ENCODE assay signal across 9 cellular contexts in genomic region chr1:37765937-37766664, GRCh38. TPM values are rescaled to one million over a fixed set of nuclear protein-coding genes. Genes with fewer than 3 reads are reported as not detected.
DNase-seq lines count a peak whose midpoint lies in the region; ATAC-seq and TF ChIP-seq lines count a peak whose summit lies in the region.
"Had no signal": no experiment of that assay in that cellular context is flagged by ENCODE, and none has a peak within 500 bp of the region (broad histone marks: within the 10 kb centered on the region; RNA-seq: fewer than 3 reads in every experiment).

No MANE protein-coding gene starts in this region.

- H3K36me3 ChIP-seq in neural cell (ENCODE audit: insufficient read depth, low read length), result no peaks in the 10 kb centered on the region
- H3K36me3 ChIP-seq in upper lobe of left lung, result no peaks in the 10 kb centered on the region
- H3K36me3 ChIP-seq: sigmoid colon had no signal

- H3K4me2 ChIP-seq in neural cell (ENCODE audit: low read length), result peak overlapping the region; percentile 94

- ATAC-seq in activated T-cell treated with anti-CD3 and anti-CD28 coated beads, Interleukin-2, amount 50 U/mL, for 4 hours, result peak; percentile 69 to 72
- ATAC-seq in HG03342 (IDR thresholded peaks at IDR 0.05; ENCODE audit: unreplicated experiment) (no peak), upper lobe of left lung (ENCODE audit: low FRiP score in 2 of 2) (no peak), sciatic nerve (no peak)

- H3K9me2 ChIP-seq in neural cell (ENCODE audit: insufficient read depth, low read length), result no peaks in the 10 kb centered on the region

- peaks cover 90% of the 10 kb centered on the region for H3K27me3 Mint-ChIP-seq in activated T-cell treated with anti-CD3 and anti-CD28 coated beads, Interleukin-2, amount 50 U/mL, for 4 hours (ENCODE audit: low read depth)

- H3K27me3 ChIP-seq in neural cell (ENCODE audit: insufficient read depth, low read depth, low read length) (peaks cover 87% of the 10 kb centered on the region), upper lobe of left lung (peaks cover 0 to 25% (median 12%) of the 10 kb centered on the region in 4 donors)

- H4K20me1 ChIP-seq in neural cell (ENCODE audit: insufficient read depth), result no peaks in the 10 kb centered on the region

- TF ChIP-seq POLR2A in upper lobe of left lung (IDR thresholded peaks at IDR 0.05), result no peak

- H3K4me3 ChIP-seq in neural cell (ENCODE audit: low read length) (peak overlapping the region; percentile 87), upper lobe of left lung (no peak overlapping the region)
- H3K4me3 ChIP-seq: sigmoid colon had no signal

- peaks cover 0 to 6% (median 0%) of the 10 kb centered on the region in 4 donors for H3K4me1 ChIP-seq in upper lobe of left lung
- H3K4me1 ChIP-seq: sigmoid colon had no signal

- TF ChIP-seq CTCF in neural cell (IDR thresholded peaks at IDR 0.05; ENCODE audit: poor library complexity, severe bottlenecking), result peak; percentile 69
- no peak for TF ChIP-seq CTCF in upper lobe of left lung (IDR thresholded peaks at IDR 0.05)

- DNase-seq in NCI-H2081 (lab: John Stamatoyannopoulos, UW) (peak; percentile 33 to 59), NCI-H2081 treated with DMSO at 0.1 percent for 48 hours (lab: John Stamatoyannopoulos, UW) (no peak), NCI-H1092 (lab: John Stamatoyannopoulos, UW) (peak; percentile 11), upper lobe of left lung (no peak), sciatic nerve (ENCODE audit: low spot score) (no peak)
- DNase-seq in activated T-cell treated with anti-CD3 and anti-CD28 coated beads, Interleukin-2, amount 50 U/mL, for 4 hours, result no peak
- DNase-seq: sigmoid colon had no signal

- H3K9me3 Mint-ChIP-seq in activated T-cell treated with anti-CD3 and anti-CD28 coated beads, Interleukin-2, amount 50 U/mL, for 4 hours, result no peaks in the 10 kb centered on the region

- H3K79me2 ChIP-seq in neural cell (replicated peaks; ENCODE audit: insufficient read depth, low read length), result no peaks in the 10 kb centered on the region

- TF ChIP-seq RAD21 in neural cell (conservative IDR thresholded peaks at IDR 0.05), result peak; percentile 62

- H3K27ac ChIP-seq in neural cell (ENCODE audit: low read length) (peak overlapping the region; percentile 78), upper lobe of left lung (no peak overlapping the region)
- H3K27ac ChIP-seq: sigmoid colon had no signal

- H3K36me3 Mint-ChIP-seq in activated T-cell treated with anti-CD3 and anti-CD28 coated beads, Interleukin-2, amount 50 U/mL, for 4 hours (ENCODE audit: insufficient read depth), result no peaks in the 10 kb centered on the region

- intact Hi-C loops in sciatic nerve (cut with DNase I), result no loop called here

- TF ChIP-seq EP300 in neural cell (conservative IDR thresholded peaks at IDR 0.05; ENCODE audit: poor library complexity, severe bottlenecking), result no peak
- TF ChIP-seq EP300 in upper lobe of left lung (IDR thresholded peaks at IDR 0.05), result no peak

- no peaks in the 10 kb centered on the region for H3K9me3 ChIP-seq in neural cell (ENCODE audit: low read length)
- H3K9me3 ChIP-seq in upper lobe of left lung, result no peaks in the 10 kb centered on the region
- H3K9me3 ChIP-seq: sigmoid colon had no signal

- peak overlapping the region; percentile 80 for H2AFZ ChIP-seq in neural cell (ENCODE audit: low read depth, low read length)

- peak overlapping the region; percentile 29 for H3K4me3 Mint-ChIP-seq in activated T-cell treated with anti-CD3 and anti-CD28 coated beads, Interleukin-2, amount 50 U/mL, for 4 hours

- H3K4me1 Mint-ChIP-seq in activated T-cell treated with anti-CD3 and anti-CD28 coated beads, Interleukin-2, amount 50 U/mL, for 4 hours (ENCODE audit: low read depth), result peaks cover 14% of the 10 kb centered on the region

- peak overlapping the region; percentile 75 for H3K9ac ChIP-seq in neural cell (ENCODE audit: low read length)

- no peaks in the 10 kb centered on the region for H3F3A ChIP-seq in neural cell (ENCODE audit: insufficient read depth, low read length, poor library complexity, severe bottlenecking)

- WGBS in upper lobe of left lung, 2 donors, result 10 to 14% methylated on average over 17 to 27 of the region's 27 CpGs

TF ChIP-seq in neural cell, 6 proteins besides CTCF, POLR2A, EP300 and RAD21:
- TF ChIP-seq POLR2AphosphoS5 (IDR thresholded peaks at IDR 0.05) (no peak), REST (IDR thresholded peaks at IDR 0.05; ENCODE audit: borderline replicate concordance) (no peak), TAF1 (IDR thresholded peaks at IDR 0.05; ENCODE audit: low read depth) (no peak), SMC3 (conservative IDR thresholded peaks at IDR 0.05; ENCODE audit: poor library complexity) (peak; percentile 58), EZH2 (IDR thresholded peaks at IDR 0.05; ENCODE audit: borderline replicate concordance, insufficient read depth, low read length, poor library complexity, severe bottlenecking) (no peak)

RNA-seq across cellular contexts. Expression of gene EPHA10, which starts 1.2 kb away (rescaled TPM):
- under 1 TPM; 0.13 to 0.71 (median 0.27) TPM for total RNA-seq in activated T-cell treated with anti-CD3 and anti-CD28 coated beads, Interleukin-2, amount 50 U/mL, for 4 hours
- polyA plus RNA-seq in neural cell, result 34.7 and 39.4 TPM in 2 replicates
- 30.6 and 34.3 TPM in 2 replicates for polyA minus RNA-seq in neural cell
- total RNA-seq in upper lobe of left lung (1 to 10 TPM in 2 of 6 donors, under 1 TPM in 2, not detected in 2; 0.76 to 1.7 (median 0.92) TPM), sciatic nerve (1.6 TPM)

RNA-seq across cellular contexts. Expression of gene MANEAL, which starts 27.5 kb away (rescaled TPM):
- 1 to 10 TPM; 4.0 to 5.0 (median 4.7) TPM for total RNA-seq in activated T-cell treated with anti-CD3 and anti-CD28 coated beads, Interleukin-2, amount 50 U/mL, for 4 hours
- polyA plus RNA-seq in neural cell, result 37.0 and 46.7 TPM in 2 replicates
- 46.7 and 52.8 TPM in 2 replicates for polyA minus RNA-seq in neural cell
- total RNA-seq in upper lobe of left lung (1 to 10 TPM; 2.8 to 8.1 (median 5.2) TPM), sciatic nerve (2.3 TPM)

RNA-seq across cellular contexts. Expression of gene C1orf122, which starts 41.5 kb away (rescaled TPM):
- total RNA-seq in activated T-cell treated with anti-CD3 and anti-CD28 coated beads, Interleukin-2, amount 50 U/mL, for 4 hours, result 10 to 100 TPM; 54.0 to 59.2 (median 56.3) TPM
- polyA plus RNA-seq in neural cell, result 133 and 143 TPM in 2 replicates
- polyA minus RNA-seq in neural cell, result 27.5 and 30.8 TPM in 2 replicates
- total RNA-seq in upper lobe of left lung (10 to 100 TPM; 30.0 to 90.1 (median 39.9) TPM), sciatic nerve (30.3 TPM)

RNA-seq across cellular contexts. Expression of gene YRDC, which starts 41.9 kb away (rescaled TPM):
- 100 to 1,000 TPM; 178 to 187 (median 178) TPM for total RNA-seq in activated T-cell treated with anti-CD3 and anti-CD28 coated beads, Interleukin-2, amount 50 U/mL, for 4 hours
- 27.6 and 34.1 TPM in 2 replicates for polyA plus RNA-seq in neural cell
- 17.5 and 20.7 TPM in 2 replicates for polyA minus RNA-seq in neural cell
- total RNA-seq in upper lobe of left lung (10 to 100 TPM in 4 of 6 donors, 1 to 10 TPM in 2; 4.2 to 22.2 (median 13.3) TPM), sciatic nerve (8.1 TPM)

Comparison
In these comparisons a context has a peak if more than half of its experiments do, and no peak if none do; other contexts are left out.
1. DNase-seq: peak in NCI-H2081 (2 of 2) and NCI-H1092 (single experiment); none in NCI-H2081 treated with DMSO at 0.1 percent for 48 hours (single experiment), activated T-cell treated with anti-CD3 and anti-CD28 coated beads, Interleukin-2, amount 50 U/mL, for 4 hours (single experiment), upper lobe of left lung (0 of 2) and sciatic nerve (single experiment).
2. ATAC-seq: peak in activated T-cell treated with anti-CD3 and anti-CD28 coated beads, Interleukin-2, amount 50 U/mL, for 4 hours (2 of 2); none in HG03342 (single experiment), upper lobe of left lung (0 of 2) and sciatic nerve (single experiment).